Comparison of ENCODE assay signal across 8 cellular contexts in the genomic region with DNA sequence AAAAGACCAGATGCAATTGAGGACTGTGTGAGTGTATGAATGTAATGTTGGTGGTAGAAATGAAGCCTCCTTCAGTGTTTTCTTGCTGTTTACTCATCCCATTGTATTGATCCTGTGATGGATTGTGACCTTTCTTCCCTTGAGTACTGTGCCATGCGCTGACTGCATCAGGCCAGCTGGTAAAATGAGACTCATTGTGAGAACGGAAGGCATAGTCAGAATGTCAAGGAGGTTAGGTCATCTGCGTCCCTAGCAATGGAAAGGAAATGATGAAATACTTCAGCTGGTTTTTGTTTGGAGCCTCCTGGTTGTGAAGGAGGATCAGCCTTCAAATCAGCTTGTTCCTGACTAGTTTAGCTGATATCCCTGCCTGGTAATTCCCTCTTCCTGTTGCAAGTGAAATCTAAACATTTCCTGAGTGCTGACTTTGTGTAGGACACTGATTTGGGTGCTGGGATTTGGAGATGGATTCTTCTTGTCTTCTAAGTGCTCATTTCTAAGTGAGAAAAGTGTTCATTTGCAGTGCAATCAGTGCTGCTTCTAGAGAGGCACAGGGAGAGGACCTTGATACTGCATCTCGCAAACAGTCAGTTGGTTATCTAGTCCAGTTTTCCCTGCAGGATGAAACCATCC. TPM values are rescaled to one million over a fixed set of nuclear protein-coding genes. Genes with fewer than 3 reads are reported as not detected.
DNase-seq lines count a peak whose midpoint lies in the region; ATAC-seq lines count a peak whose summit lies in the region.

No MANE protein-coding gene starts in this region.

- peak overlapping the region; percentile 74 for H3K4me3 Mint-ChIP-seq in activated T-helper 17 cell treated with anti-CD3 and anti-CD28 coated beads, Interleukin-2, amount 50 U/mL, for 72 hours
- H3K4me3 Mint-ChIP-seq in stimulated activated naive CD8-positive, alpha-beta T cell treated with anti-CD3 and anti-CD28 coated beads, Interleukin-15, Interleukin-2, amounts not matched to agents 100 ng/mL and 50 ng/mL, for 24 hours = peak overlapping the region; percentile 47

- DNase-seq in Daoy (ENCODE audit: low read depth) (peak; percentile 95), NCI-H1417 (lab: John Stamatoyannopoulos, UW) (peak; percentile 57 to 92 (median 80)), iPS DF 19.7 (ENCODE audit: low read depth, low spot score) (peak; percentile 74)

- no peaks in the 10 kb centered on the region for H3K27me3 Mint-ChIP-seq in activated T-helper 17 cell treated with anti-CD3 and anti-CD28 coated beads, Interleukin-2, amount 50 U/mL, for 72 hours
- no peaks in the 10 kb centered on the region for H3K27me3 Mint-ChIP-seq in stimulated activated naive CD8-positive, alpha-beta T cell treated with anti-CD3 and anti-CD28 coated beads, Interleukin-15, Interleukin-2, amounts not matched to agents 100 ng/mL and 50 ng/mL, for 24 hours

- ATAC-seq in activated T-helper 17 cell treated with anti-CD3 and anti-CD28 coated beads, Interleukin-2, amount 50 U/mL, for 72 hours (replicated peaks) = peak; percentile 86
- ATAC-seq in HG02571 (IDR thresholded peaks at IDR 0.05; ENCODE audit: unreplicated experiment) (no peak), GM18502 (IDR thresholded peaks at IDR 0.05; ENCODE audit: poor library complexity, unreplicated experiment) (no peak), HG02870 (IDR thresholded peaks at IDR 0.05; ENCODE audit: unreplicated experiment) (no peak)

- peak overlapping the region; percentile 98 for H3K27ac Mint-ChIP-seq in activated T-helper 17 cell treated with anti-CD3 and anti-CD28 coated beads, Interleukin-2, amount 50 U/mL, for 72 hours
- peak overlapping the region; percentile 93 for H3K27ac Mint-ChIP-seq in stimulated activated naive CD8-positive, alpha-beta T cell treated with anti-CD3 and anti-CD28 coated beads, Interleukin-15, Interleukin-2, amounts not matched to agents 100 ng/mL and 50 ng/mL, for 24 hours

- H3K9me3 Mint-ChIP-seq in activated T-helper 17 cell treated with anti-CD3 and anti-CD28 coated beads, Interleukin-2, amount 50 U/mL, for 72 hours = peaks cover 14% of the 10 kb centered on the region
- H3K9me3 Mint-ChIP-seq in stimulated activated naive CD8-positive, alpha-beta T cell treated with anti-CD3 and anti-CD28 coated beads, Interleukin-15, Interleukin-2, amounts not matched to agents 100 ng/mL and 50 ng/mL, for 24 hours = peaks cover 10% of the 10 kb centered on the region

- peaks cover 23% of the 10 kb centered on the region for H3K36me3 Mint-ChIP-seq in activated T-helper 17 cell treated with anti-CD3 and anti-CD28 coated beads, Interleukin-2, amount 50 U/mL, for 72 hours (ENCODE audit: low read depth)
- peaks cover 13% of the 10 kb centered on the region for H3K36me3 Mint-ChIP-seq in stimulated activated naive CD8-positive, alpha-beta T cell treated with anti-CD3 and anti-CD28 coated beads, Interleukin-15, Interleukin-2, amounts not matched to agents 100 ng/mL and 50 ng/mL, for 24 hours (ENCODE audit: low read depth)

- H3K4me1 Mint-ChIP-seq in activated T-helper 17 cell treated with anti-CD3 and anti-CD28 coated beads, Interleukin-2, amount 50 U/mL, for 72 hours = peaks cover 51% of the 10 kb centered on the region
- no peaks in the 10 kb centered on the region for H3K4me1 Mint-ChIP-seq in stimulated activated naive CD8-positive, alpha-beta T cell treated with anti-CD3 and anti-CD28 coated beads, Interleukin-15, Interleukin-2, amounts not matched to agents 100 ng/mL and 50 ng/mL, for 24 hours (ENCODE audit: low read depth)

RNA-seq across cellular contexts. Expression of a gene that starts 35.5 kb away (rescaled TPM):
- total RNA-seq in Daoy (2014; rRNA removed; shearing (Covaris generic)) = not detected in 2 replicates
- 10 to 100 TPM; 17.2 to 20.1 TPM for total RNA-seq in activated T-helper 17 cell treated with anti-CD3 and anti-CD28 coated beads, Interleukin-2, amount 50 U/mL, for 72 hours

Comparison
In these comparisons a context has a peak if more than half of its experiments do, and no peak if none do; other contexts are left out.
1. RNA of a gene that starts 35.5 kb away (total RNA-seq): 17.2 to 20.1 TPM in activated T-helper 17 cell treated with anti-CD3 and anti-CD28 coated beads, Interleukin-2, amount 50 U/mL, for 72 hours; not detected in Daoy; every median in the first group is over 10 times any median in the second.
2. Peak in every context shown above with its lines, with median percentiles within 50 percentile points of each other: DNase-seq.